In genomic region chr11:8095831-8096522, GRCh38 we compare ENCODE assay signal across 14 cellular contexts.
"Had no signal": no experiment of that assay in that cellular context is flagged by ENCODE, and none has a peak within 500 bp of the region (broad histone marks: within the 10 kb centered on the region; RNA-seq: fewer than 3 reads in every experiment).

No MANE protein-coding gene starts in this region.

- H3K4me1 Mint-ChIP-seq: activated CD4-positive, alpha-beta memory T cell treated with anti-CD3 and anti-CD28 coated beads, Interleukin-2, amount 10 ng/mL, durations not matched to agents 7 days and 5 days had no signal

- H3K27ac ChIP-seq: brain microvascular endothelial cell, hepatocyte, right lobe of liver, SK-N-MC, thoracic aorta had no signal

- H3K36me3 Mint-ChIP-seq: activated naive CD4-positive, alpha-beta T cell treated with anti-CD3 and anti-CD28 coated beads, Interleukin-2, amount 50 U/mL, for 72 hours; T-cell had no signal

- H3K9me3 Mint-ChIP-seq: activated CD4-positive, alpha-beta memory T cell treated with anti-CD3 and anti-CD28 coated beads, Interleukin-2, amount 10 ng/mL, durations not matched to agents 7 days and 5 days; activated naive CD4-positive, alpha-beta T cell treated with anti-CD3 and anti-CD28 coated beads, Interleukin-2, amount 50 U/mL, for 72 hours; stimulated activated naive CD8-positive, alpha-beta T cell treated with anti-CD3 and anti-CD28 coated beads, Interleukin-15, Interleukin-2, amounts not matched to agents 100 ng/mL and 50 ng/mL, for 24 hours; T-cell had no signal

- H3K27ac Mint-ChIP-seq: activated CD4-positive, alpha-beta memory T cell treated with anti-CD3 and anti-CD28 coated beads, Interleukin-2, amount 10 ng/mL, durations not matched to agents 7 days and 5 days; progenitor cell of endocrine pancreas; stimulated activated naive CD8-positive, alpha-beta T cell treated with anti-CD3 and anti-CD28 coated beads, Interleukin-15, Interleukin-2, amounts not matched to agents 100 ng/mL and 50 ng/mL, for 24 hours; T-cell had no signal

- ATAC-seq: activated naive CD4-positive, alpha-beta T cell treated with anti-CD3 and anti-CD28 coated beads, Interleukin-2, amount 50 U/mL, for 72 hours; right lobe of liver; T-cell had no signal

- H3K4me1 ChIP-seq: right lobe of liver had no signal

- H3K36me3 ChIP-seq: brain microvascular endothelial cell, right lobe of liver had no signal

- H3K9me3 ChIP-seq: right lobe of liver, thoracic aorta had no signal

- H3K27me3 ChIP-seq: brain microvascular endothelial cell, hepatocyte, right lobe of liver had no signal

- H3K27me3 Mint-ChIP-seq: activated CD4-positive, alpha-beta memory T cell treated with anti-CD3 and anti-CD28 coated beads, Interleukin-2, amount 10 ng/mL, durations not matched to agents 7 days and 5 days; progenitor cell of endocrine pancreas; stimulated activated naive CD8-positive, alpha-beta T cell treated with anti-CD3 and anti-CD28 coated beads, Interleukin-15, Interleukin-2, amounts not matched to agents 100 ng/mL and 50 ng/mL, for 24 hours; T-cell had no signal

- DNase-seq: activated CD4-positive, alpha-beta T cell treated with anti-CD3 and anti-CD28 coated beads for 1 hour; amygdala; brain microvascular endothelial cell; effector CD4-positive, alpha-beta T cell; T1000 had no signal

- H3K4me3 ChIP-seq: hepatocyte, right lobe of liver, SK-N-MC, thoracic aorta had no signal

- H3K4me3 Mint-ChIP-seq: activated CD4-positive, alpha-beta memory T cell treated with anti-CD3 and anti-CD28 coated beads, Interleukin-2, amount 10 ng/mL, durations not matched to agents 7 days and 5 days; stimulated activated naive CD8-positive, alpha-beta T cell treated with anti-CD3 and anti-CD28 coated beads, Interleukin-15, Interleukin-2, amounts not matched to agents 100 ng/mL and 50 ng/mL, for 24 hours; T-cell had no signal
